In the genomic region with DNA sequence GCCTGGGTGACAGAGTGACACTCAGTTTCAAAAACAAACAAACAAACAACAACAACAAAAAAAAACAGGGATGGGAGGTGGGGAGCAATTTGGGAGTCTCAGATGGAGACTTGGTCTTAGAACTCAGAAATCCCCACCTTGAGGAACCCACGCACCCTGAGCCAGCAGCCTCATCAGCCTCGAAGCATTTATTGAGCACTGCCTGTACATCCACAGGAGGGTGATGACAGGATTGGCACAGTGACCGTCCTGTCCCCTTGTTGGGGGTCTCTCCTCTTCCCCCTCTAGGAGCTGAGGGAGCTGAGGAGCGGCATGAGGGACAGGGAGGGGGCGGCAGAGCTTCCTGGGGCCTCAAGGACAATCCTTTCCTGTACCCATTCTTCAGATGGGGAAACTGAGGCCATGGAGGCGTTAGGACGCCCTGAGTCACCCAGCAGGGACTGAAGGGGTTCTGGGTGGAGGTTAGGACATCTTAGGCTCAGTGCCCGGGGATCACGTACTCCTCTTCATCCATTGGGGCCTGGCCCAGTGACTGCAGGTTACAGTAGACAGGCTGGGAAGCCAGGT, we compare ENCODE assay signal across 15 cellular contexts. TPM values are rescaled to one million over a fixed set of nuclear protein-coding genes. Genes with fewer than 3 reads are reported as not detected.
"Had no signal": no experiment of that assay in that cellular context is flagged by ENCODE, and none has a peak within 500 bp of the region (broad histone marks: within the 10 kb centered on the region; RNA-seq: fewer than 3 reads in every experiment).

No MANE protein-coding gene starts in this region.

- H3K9me3 ChIP-seq: ascending aorta, breast epithelium had no signal

- H3K36me3 Mint-ChIP-seq: activated naive CD4-positive, alpha-beta T cell treated with anti-CD3 and anti-CD28 coated beads, Interleukin-2, amount 10 ng/mL, durations not matched to agents 7 days and 5 days had no signal

- DNase-seq: activated CD4-positive, alpha-beta memory T cell treated with anti-CD3 and anti-CD28 coated beads, Interleukin-2, amount 10 ng/mL, durations not matched to agents 7 days and 5 days; activated CD4-positive, alpha-beta T cell treated with anti-CD3 and anti-CD28 coated beads for 36 hours; activated naive CD4-positive, alpha-beta T cell treated with anti-CD3 and anti-CD28 coated beads, Interleukin-2, amount 10 ng/mL, durations not matched to agents 7 days and 5 days; activated T-cell treated with anti-CD3 and anti-CD28 coated beads, Interleukin-2, amount 50 U/mL, for 24 hours; dermis blood vessel endothelial cell; foreskin melanocyte; immature natural killer cell; nephron progenitor cell; stimulated activated CD4-positive, alpha-beta T cell treated with anti-CD3 and anti-CD28 coated beads, Interleukin-1b, Interleukin-23, amount 100 ng/mL, for 48 hours; T-helper 2 cell had no signal

- H3K4me1 ChIP-seq: breast epithelium had no signal

- H3K36me3 ChIP-seq: ascending aorta, breast epithelium, sigmoid colon had no signal

- H3K27ac ChIP-seq: ascending aorta, breast epithelium, sigmoid colon had no signal

- H3K4me3 Mint-ChIP-seq: activated CD4-positive, alpha-beta memory T cell treated with anti-CD3 and anti-CD28 coated beads, Interleukin-2, amount 10 ng/mL, durations not matched to agents 7 days and 5 days; activated CD4-positive, alpha-beta T cell treated with anti-CD3 and anti-CD28 coated beads for 36 hours; activated naive CD4-positive, alpha-beta T cell treated with anti-CD3 and anti-CD28 coated beads, Interleukin-2, amount 10 ng/mL, durations not matched to agents 7 days and 5 days; activated T-cell treated with anti-CD3 and anti-CD28 coated beads, Interleukin-2, amount 50 U/mL, for 24 hours; immature natural killer cell; nephron progenitor cell had no signal

- H3K27ac Mint-ChIP-seq: activated CD4-positive, alpha-beta memory T cell treated with anti-CD3 and anti-CD28 coated beads, Interleukin-2, amount 10 ng/mL, durations not matched to agents 7 days and 5 days; activated CD4-positive, alpha-beta T cell treated with anti-CD3 and anti-CD28 coated beads for 36 hours; activated naive CD4-positive, alpha-beta T cell treated with anti-CD3 and anti-CD28 coated beads, Interleukin-2, amount 10 ng/mL, durations not matched to agents 7 days and 5 days; activated T-cell treated with anti-CD3 and anti-CD28 coated beads, Interleukin-2, amount 50 U/mL, for 24 hours; nephron progenitor cell had no signal

- ATAC-seq: activated CD4-positive, alpha-beta T cell treated with anti-CD3 and anti-CD28 coated beads for 36 hours had no signal

- H3K27me3 ChIP-seq: ascending aorta, breast epithelium had no signal

- H3K9me3 Mint-ChIP-seq: activated CD4-positive, alpha-beta memory T cell treated with anti-CD3 and anti-CD28 coated beads, Interleukin-2, amount 10 ng/mL, durations not matched to agents 7 days and 5 days; activated naive CD4-positive, alpha-beta T cell treated with anti-CD3 and anti-CD28 coated beads, Interleukin-2, amount 10 ng/mL, durations not matched to agents 7 days and 5 days; activated T-cell treated with anti-CD3 and anti-CD28 coated beads, Interleukin-2, amount 50 U/mL, for 24 hours; immature natural killer cell; nephron progenitor cell had no signal

- H3K4me3 ChIP-seq: ascending aorta, breast epithelium, sigmoid colon had no signal

RNA-seq across cellular contexts. Expression of a gene that starts 5.6 kb away (rescaled TPM):
- total RNA-seq: activated CD4-positive, alpha-beta memory T cell treated with anti-CD3 and anti-CD28 coated beads, Interleukin-2, amount 10 ng/mL, durations not matched to agents 7 days and 5 days; activated CD4-positive, alpha-beta T cell treated with anti-CD3 and anti-CD28 coated beads for 36 hours had no signal
- polyA plus RNA-seq: immature natural killer cell had no signal

RNA-seq across cellular contexts. Expression of a gene that starts 5.8 kb away (rescaled TPM):
- total RNA-seq: activated CD4-positive, alpha-beta memory T cell treated with anti-CD3 and anti-CD28 coated beads, Interleukin-2, amount 10 ng/mL, durations not matched to agents 7 days and 5 days; activated CD4-positive, alpha-beta T cell treated with anti-CD3 and anti-CD28 coated beads for 36 hours; dermis blood vessel endothelial cell; osteocyte; pulmonary artery endothelial cell had no signal
